8 cellular contexts compared by ENCODE assay signal in genomic region chr3:192917508-192918274, GRCh38. TPM values are rescaled to one million over a fixed set of nuclear protein-coding genes. Genes with fewer than 3 reads are reported as not detected.
DNase-seq lines count a peak whose midpoint lies in the region; ATAC-seq and TF ChIP-seq lines count a peak whose summit lies in the region.

TSS of gene MB21D2 (minus strand) at chr3:192917856. CDS start at chr3:192917840, 16 bp downstream.

- peak within 1 kb of the TSS; percentile 85 for H3K4me3 Mint-ChIP-seq in activated naive CD8-positive, alpha-beta T cell treated with anti-CD3 and anti-CD28 coated beads, Interleukin-2, amount 50 U/mL, for 24 hours

- ATAC-seq in activated naive CD8-positive, alpha-beta T cell treated with anti-CD3 and anti-CD28 coated beads, Interleukin-2, amount 50 U/mL, for 24 hours, result peak; percentile 75

- peaks cover 66% of the 10 kb centered on the region for H3K27me3 Mint-ChIP-seq in activated naive CD8-positive, alpha-beta T cell treated with anti-CD3 and anti-CD28 coated beads, Interleukin-2, amount 50 U/mL, for 24 hours

- 0 to 3% methylated on average over 5 to 32 of the region's 60 CpGs for whole genome bisulfite sequencing in transverse colon (ENCODE audit: low coverage in 1 of 2), 2 donors

- H3F3A ChIP-seq in Loucy (ENCODE audit: low read depth), result no peaks in the 10 kb centered on the region

- POLR2A ChIA-PET in GM10248 (lab: Yijun Ruan, JAX), result interaction anchor here (0.7 to 1.3 kb wide), 4 partner anchors 18 to 112 kb away, joined by 3 to 6 read pairs (median 3); no protein-coding TSS in a partner anchor

- no peaks in the 10 kb centered on the region for H3K36me3 ChIP-seq in H7 (replicated peaks; ENCODE audit: control insufficient read depth, insufficient read depth, low read length)
- no peaks in the 10 kb centered on the region for H3K36me3 ChIP-seq in Loucy (ENCODE audit: insufficient read depth, low read length)
- no peaks in the 10 kb centered on the region for H3K36me3 ChIP-seq in transverse colon

- intact Hi-C loops in transverse colon (cut with DNase I; ENCODE audit: low total_unique reads), result no loop called here

- no peak for TF ChIP-seq POLR2A in transverse colon (IDR thresholded peaks at IDR 0.05)

- peak within 1 kb of the TSS; percentile 79 for H3K9ac ChIP-seq in Loucy (ENCODE audit: low read depth, low read length, poor library complexity, severe bottlenecking)

- no peaks in the 10 kb centered on the region for H3K9me2 ChIP-seq in Loucy (replicated peaks; ENCODE audit: low read depth, low read length)

- peaks cover 24% of the 10 kb centered on the region; the same call in 1 of the 2 replicates for H3K79me2 ChIP-seq in Loucy (ENCODE audit: insufficient read depth, low read length)

- H3K9me3 Mint-ChIP-seq in activated naive CD8-positive, alpha-beta T cell treated with anti-CD3 and anti-CD28 coated beads, Interleukin-2, amount 50 U/mL, for 24 hours, result no peaks in the 10 kb centered on the region

- H3K4me2 ChIP-seq in Loucy (ENCODE audit: low read depth, low read length, poor library complexity, severe bottlenecking), result peak within 1 kb of the TSS; percentile 91

- H3K4me1 ChIP-seq in Loucy (ENCODE audit: insufficient read depth, low read length, poor library complexity, severe bottlenecking) (peaks cover 30% of the 10 kb centered on the region), transverse colon (peaks cover 0 to 28% (median 9%) of the 10 kb centered on the region in 4 donors)

- peak within 1 kb of the TSS; percentile 81 for H3K27ac Mint-ChIP-seq in activated naive CD8-positive, alpha-beta T cell treated with anti-CD3 and anti-CD28 coated beads, Interleukin-2, amount 50 U/mL, for 24 hours

- peaks cover 22% of the 10 kb centered on the region for H3K4me1 Mint-ChIP-seq in activated naive CD8-positive, alpha-beta T cell treated with anti-CD3 and anti-CD28 coated beads, Interleukin-2, amount 50 U/mL, for 24 hours

- H3K36me3 Mint-ChIP-seq in activated naive CD8-positive, alpha-beta T cell treated with anti-CD3 and anti-CD28 coated beads, Interleukin-2, amount 50 U/mL, for 24 hours (ENCODE audit: low read depth), result no peaks in the 10 kb centered on the region

- no peaks in the 10 kb centered on the region for H3K9me3 ChIP-seq in Loucy (ENCODE audit: insufficient read depth, low read depth, low read length)
- no peaks in the 10 kb centered on the region for H3K9me3 ChIP-seq in transverse colon

- H3K4me3 ChIP-seq in H7 (ENCODE audit: insufficient read depth, low read depth, low read length), result peak within 1 kb of the TSS; percentile 75
- H3K4me3 ChIP-seq in Loucy (ENCODE audit: low read length, poor library complexity, severe bottlenecking), result peak within 1 kb of the TSS; percentile 86
- peak within 1 kb of the TSS; percentile 56 to 87 (median 80) for H3K4me3 ChIP-seq in transverse colon

- TF ChIP-seq EP300 in transverse colon (IDR thresholded peaks at IDR 0.05; ENCODE audit: low read depth), result no peak

- in situ Hi-C loops in transverse colon (cut with MboI; ENCODE audit: low pct_ligation_motif_present in 1 of 4, low pct_unique_long_range_greater_than_20kb in 1 of 4, low sequenced_read_pairs in 3 of 4), result no loop called here

- peaks cover 4% of the 10 kb centered on the region for H4K20me1 ChIP-seq in Loucy (ENCODE audit: insufficient read depth, low read length, poor library complexity, severe bottlenecking)

- CTCF ChIA-PET in GM10248 (lab: Yijun Ruan, JAX), result interaction anchor here (1.0 to 8.1 kb wide), 17 partner anchors 9 to 353 kb away, joined by 3 to 95 read pairs (median 4); no protein-coding TSS in a partner anchor

- no peaks in the 10 kb centered on the region for H3K27me3 ChIP-seq in H7 (ENCODE audit: control insufficient read depth, insufficient read depth, low read length)
- H3K27me3 ChIP-seq in Loucy (ENCODE audit: insufficient read depth, low read length, poor library complexity, severe bottlenecking), result no peaks in the 10 kb centered on the region
- peaks cover 13% of the 10 kb centered on the region for H3K27me3 ChIP-seq in transverse colon

- DNase-seq in GM10248 (ENCODE audit: extremely low spot score) (peak; percentile 83), H7 (peak; percentile 88), SK-N-DZ (ENCODE audit: low spot score) (peak; percentile 73), glomerular visceral epithelial cell (ENCODE audit: extremely low spot score) (peak; percentile 91), occipital lobe (lab: John Stamatoyannopoulos, UW) (peak; percentile 93), transverse colon (peak; percentile 69)
- peak; percentile 59 for DNase-seq in activated naive CD8-positive, alpha-beta T cell treated with anti-CD3 and anti-CD28 coated beads, Interleukin-2, amount 50 U/mL, for 24 hours

- TF ChIP-seq CTCF in GM10248 (IDR thresholded peaks at IDR 0.05; ENCODE audit: control extremely low read depth, extremely low read depth, low read depth, missing control alignments) (no peak), Loucy (conservative IDR thresholded peaks at IDR 0.05; ENCODE audit: low read length) (no peak), transverse colon (IDR thresholded peaks at IDR 0.05) (no peak)

- H3K27ac ChIP-seq in transverse colon, result peak within 1 kb of the TSS; percentile 90 to 94 (median 92)

- peak within 1 kb of the TSS; percentile 99 for H2AFZ ChIP-seq in Loucy (ENCODE audit: low read length)

RNA-seq across cellular contexts. Expression of gene MB21D2, which starts in this region (rescaled TPM):
- 32.6 and 36.9 TPM in 2 replicates for total RNA-seq in H7 (2014; rRNA removed; shearing (Covaris generic))
- polyA plus RNA-seq in SK-N-DZ (2014; cell fraction: cytosol; rRNA removed), result 2.0 and 2.7 TPM in 2 replicates
- 0.33 and 1.7 TPM in 2 replicates for polyA plus RNA-seq in SK-N-DZ (2014; cell fraction: nucleus; rRNA removed)
- total RNA-seq in occipital lobe (61.9 TPM), transverse colon (1 to 10 TPM; 1.5 to 8.4 (median 4.2) TPM)

Comparison
In these comparisons a context has a peak if more than half of its experiments do, and no peak if none do; other contexts are left out.
1. Peak in every context shown above with its lines: DNase-seq, ATAC-seq, H3K4me3 ChIP-seq and H3K27ac ChIP-seq.